In the genomic region with DNA sequence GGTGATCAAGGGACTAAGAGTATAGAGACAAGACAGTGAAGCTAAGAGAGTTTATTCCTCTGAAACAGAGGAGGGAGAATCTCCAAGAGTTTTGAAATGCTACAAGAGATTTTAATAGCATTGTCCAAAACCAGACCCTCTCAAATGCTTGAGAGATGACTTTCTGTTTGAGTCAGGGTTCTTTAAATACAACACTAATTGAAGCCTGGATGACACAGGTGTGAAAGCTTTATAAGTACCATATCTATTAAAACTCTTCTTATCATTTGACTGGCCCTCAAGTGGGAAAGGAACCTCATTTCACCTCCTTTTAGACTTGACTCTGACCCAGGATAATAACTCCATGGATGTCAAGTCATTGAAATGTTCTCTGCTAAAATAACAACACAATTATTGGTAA, we compare ENCODE assay signal across 2 cellular contexts.
TF ChIP-seq lines count a peak whose summit lies in the region.

No MANE protein-coding gene starts in this region.

TF ChIP-seq in IMR-90, 13 proteins besides CTCF, POLR2A, EP300 and RAD21:
- no peak for TF ChIP-seq MAZ (IDR thresholded peaks at IDR 0.05; ENCODE audit: borderline replicate concordance, low read depth, low read length)
- TF ChIP-seq, protein P1, sequence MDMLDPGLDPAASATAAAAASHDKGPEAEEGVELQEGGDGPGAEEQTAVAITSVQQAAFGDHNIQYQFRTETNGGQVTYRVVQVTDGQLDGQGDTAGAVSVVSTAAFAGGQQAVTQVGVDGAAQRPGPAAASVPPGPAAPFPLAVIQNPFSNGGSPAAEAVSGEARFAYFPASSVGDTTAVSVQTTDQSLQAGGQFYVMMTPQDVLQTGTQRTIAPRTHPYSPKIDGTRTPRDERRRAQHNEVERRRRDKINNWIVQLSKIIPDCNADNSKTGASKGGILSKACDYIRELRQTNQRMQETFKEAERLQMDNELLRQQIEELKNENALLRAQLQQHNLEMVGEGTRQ (IDR thresholded peaks at IDR 0.05; ENCODE audit: low read depth, low read length), result no peak

TF ChIP-seq in GM12878, 131 proteins besides CTCF, POLR2A, EP300 and RAD21:
- peak; percentile 57 for TF ChIP-seq ATF7 (IDR thresholded peaks at IDR 0.05; ENCODE audit: low read depth)
- no peak for TF ChIP-seq NR2F1 (conservative IDR thresholded peaks at IDR 0.05)
- peak; percentile 61 for TF ChIP-seq MEF2B (IDR thresholded peaks at IDR 0.05; ENCODE audit: partially characterized antibody, poor library complexity, severe bottlenecking)
- no peak for TF ChIP-seq YY1 (IDR thresholded peaks at IDR 0.05; ENCODE audit: low read depth, low read length)
- TF ChIP-seq BMI1 (IDR thresholded peaks at IDR 0.05; ENCODE audit: borderline replicate concordance), result peak; percentile 49; the same call in 1 of the 2 replicates
- TF ChIP-seq IKZF2 (IDR thresholded peaks at IDR 0.05), result peak; percentile 69 to 71; a peak in 3 of 4 replicates
- peak; percentile 61; the same call in 1 of the 2 replicates for TF ChIP-seq BCL11A (IDR thresholded peaks at IDR 0.05; ENCODE audit: low read depth, low read length)
- TF ChIP-seq, protein P2, sequence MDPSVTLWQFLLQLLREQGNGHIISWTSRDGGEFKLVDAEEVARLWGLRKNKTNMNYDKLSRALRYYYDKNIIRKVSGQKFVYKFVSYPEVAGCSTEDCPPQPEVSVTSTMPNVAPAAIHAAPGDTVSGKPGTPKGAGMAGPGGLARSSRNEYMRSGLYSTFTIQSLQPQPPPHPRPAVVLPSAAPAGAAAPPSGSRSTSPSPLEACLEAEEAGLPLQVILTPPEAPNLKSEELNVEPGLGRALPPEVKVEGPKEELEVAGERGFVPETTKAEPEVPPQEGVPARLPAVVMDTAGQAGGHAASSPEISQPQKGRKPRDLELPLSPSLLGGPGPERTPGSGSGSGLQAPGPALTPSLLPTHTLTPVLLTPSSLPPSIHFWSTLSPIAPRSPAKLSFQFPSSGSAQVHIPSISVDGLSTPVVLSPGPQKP (IDR thresholded peaks at IDR 0.05; ENCODE audit: low read depth, low read length), result no peak
- TF ChIP-seq, protein P3, sequence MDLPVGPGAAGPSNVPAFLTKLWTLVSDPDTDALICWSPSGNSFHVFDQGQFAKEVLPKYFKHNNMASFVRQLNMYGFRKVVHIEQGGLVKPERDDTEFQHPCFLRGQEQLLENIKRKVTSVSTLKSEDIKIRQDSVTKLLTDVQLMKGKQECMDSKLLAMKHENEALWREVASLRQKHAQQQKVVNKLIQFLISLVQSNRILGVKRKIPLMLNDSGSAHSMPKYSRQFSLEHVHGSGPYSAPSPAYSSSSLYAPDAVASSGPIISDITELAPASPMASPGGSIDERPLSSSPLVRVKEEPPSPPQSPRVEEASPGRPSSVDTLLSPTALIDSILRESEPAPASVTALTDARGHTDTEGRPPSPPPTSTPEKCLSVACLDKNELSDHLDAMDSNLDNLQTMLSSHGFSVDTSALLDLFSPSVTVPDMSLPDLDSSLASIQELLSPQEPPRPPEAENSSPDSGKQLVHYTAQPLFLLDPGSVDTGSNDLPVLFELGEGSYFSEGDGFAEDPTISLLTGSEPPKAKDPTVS (IDR thresholded peaks at IDR 0.05; ENCODE audit: low read depth, low read length), result no peak
- TF ChIP-seq DPF2 (IDR thresholded peaks at IDR 0.05), result peak; percentile 59; the same call in 1 of the 2 replicates
- 0 out of 2 replicates have a peak, but pooled peaks have one; percentile 30 for TF ChIP-seq ZNF217 (IDR thresholded peaks at IDR 0.05)
- TF ChIP-seq, protein P4, sequence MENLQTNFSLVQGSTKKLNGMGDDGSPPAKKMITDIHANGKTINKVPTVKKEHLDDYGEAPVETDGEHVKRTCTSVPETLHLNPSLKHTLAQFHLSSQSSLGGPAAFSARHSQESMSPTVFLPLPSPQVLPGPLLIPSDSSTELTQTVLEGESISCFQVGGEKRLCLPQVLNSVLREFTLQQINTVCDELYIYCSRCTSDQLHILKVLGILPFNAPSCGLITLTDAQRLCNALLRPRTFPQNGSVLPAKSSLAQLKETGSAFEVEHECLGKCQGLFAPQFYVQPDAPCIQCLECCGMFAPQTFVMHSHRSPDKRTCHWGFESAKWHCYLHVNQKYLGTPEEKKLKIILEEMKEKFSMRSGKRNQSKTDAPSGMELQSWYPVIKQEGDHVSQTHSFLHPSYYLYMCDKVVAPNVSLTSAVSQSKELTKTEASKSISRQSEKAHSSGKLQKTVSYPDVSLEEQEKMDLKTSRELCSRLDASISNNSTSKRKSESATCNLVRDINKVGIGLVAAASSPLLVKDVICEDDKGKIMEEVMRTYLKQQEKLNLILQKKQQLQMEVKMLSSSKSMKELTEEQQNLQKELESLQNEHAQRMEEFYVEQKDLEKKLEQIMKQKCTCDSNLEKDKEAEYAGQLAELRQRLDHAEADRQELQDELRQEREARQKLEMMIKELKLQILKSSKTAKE (IDR thresholded peaks at IDR 0.05; ENCODE audit: low read depth, poor library complexity, severe bottlenecking), result no peak
- peak; percentile 50; the same call in 1 of the 2 replicates for TF ChIP-seq IKZF1 (conservative IDR thresholded peaks at IDR 0.05)
- TF ChIP-seq MTA2 (IDR thresholded peaks at IDR 0.05; ENCODE audit: low read depth), result peak; percentile 97
- peak; percentile 45; the same call in 1 of the 2 replicates for TF ChIP-seq JUNB (IDR thresholded peaks at IDR 0.05)
- TF ChIP-seq NR2C2 (IDR thresholded peaks at IDR 0.05; ENCODE audit: borderline replicate concordance, control insufficient read depth, insufficient read length, low read depth), result no peak
- no peak for TF ChIP-seq SMARCA5 (IDR thresholded peaks at IDR 0.05)
